In the genomic region with DNA sequence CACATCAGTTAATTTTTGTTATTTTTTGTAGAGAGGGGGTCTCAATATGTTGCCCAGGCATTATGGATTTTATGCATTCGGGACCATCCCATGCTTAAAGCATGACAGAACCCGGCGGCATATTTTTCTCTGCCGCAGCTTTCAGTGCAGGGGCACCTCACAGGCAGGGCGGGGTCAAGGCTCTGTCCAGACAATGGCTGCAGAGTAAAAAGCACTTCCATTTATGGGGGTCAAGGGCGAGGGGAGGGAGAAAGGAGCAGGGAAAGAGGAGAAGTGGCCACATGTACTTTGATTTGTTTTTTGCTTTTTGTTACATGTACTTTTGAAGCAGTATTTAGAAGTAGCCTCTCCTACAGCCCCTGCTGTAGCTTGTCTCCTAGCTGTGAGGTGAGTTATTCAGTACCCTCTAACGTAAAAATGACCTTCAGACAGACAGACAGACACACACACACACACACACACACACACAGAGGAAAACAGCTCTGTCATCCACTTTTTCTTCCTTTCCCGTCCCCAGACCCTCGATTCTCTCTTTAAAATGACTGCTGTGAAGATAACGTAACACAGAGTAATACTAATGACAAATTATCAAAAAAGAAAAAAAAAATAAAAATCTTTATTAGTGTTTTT, we compare ENCODE assay signal across 8 cellular contexts. TPM values are rescaled to one million over a fixed set of nuclear protein-coding genes. Genes with fewer than 3 reads are reported as not detected.
DNase-seq lines count a peak whose midpoint lies in the region; ATAC-seq and TF ChIP-seq lines count a peak whose summit lies in the region.

No MANE protein-coding gene starts in this region.

- ATAC-seq in naive B cell (ENCODE audit: low read depth in 2 of 2) (no peak), HG02981 (IDR thresholded peaks at IDR 0.05; ENCODE audit: unreplicated experiment) (no peak)

- no peaks in the 10 kb centered on the region for H3K9me2 ChIP-seq in Karpas-422 (replicated peaks; ENCODE audit: insufficient read depth, low read length)

- POLR2A ChIA-PET in AG04449 (lab: Yijun Ruan, JAX), result no interaction called here

- peaks cover 28% of the 10 kb centered on the region for H3K4me1 Mint-ChIP-seq in dendritic cell treated with granulocyte-macrophage colony-stimulating factor and Interleukin-4, amounts not matched to agents 40 ng/mL and 50 ng/mL, for 4 days (ENCODE audit: low read depth)
- peaks cover 26 to 35% (median 35%) of the 10 kb centered on the region in 3 donors for H3K4me1 Mint-ChIP-seq in naive B cell

- H3K4me1 ChIP-seq in Karpas-422 (ENCODE audit: low read length), result peaks cover 21% of the 10 kb centered on the region

- no peaks in the 10 kb centered on the region for H3K27me3 Mint-ChIP-seq in dendritic cell treated with granulocyte-macrophage colony-stimulating factor and Interleukin-4, amounts not matched to agents 40 ng/mL and 50 ng/mL, for 4 days
- H3K27me3 Mint-ChIP-seq in naive B cell, result no peaks in the 10 kb centered on the region

- H3K36me3 ChIP-seq in Karpas-422 (ENCODE audit: insufficient read depth, low read length), result no peaks in the 10 kb centered on the region

- H4K20me1 ChIP-seq in Karpas-422 (ENCODE audit: insufficient read depth, low read depth, low read length), result no peaks in the 10 kb centered on the region

- no peak for DNase-seq in AG04449 (ENCODE audit: low read depth, low spot score)
- DNase-seq in Karpas-422, result no peak
- DNase-seq in naive B cell, result no peak
- no peak for DNase-seq in SIG-M5 treated with dmso at 0.1 percent for 504 hours (lab: John Stamatoyannopoulos, UW; ENCODE audit: unreplicated experiment)
- DNase-seq in glomerular visceral epithelial cell (ENCODE audit: extremely low spot score), result no peak
- no peak for DNase-seq in SIG-M5 (lab: John Stamatoyannopoulos, UW)

- intact Hi-C loops in dendritic cell treated with granulocyte-macrophage colony-stimulating factor and Interleukin-4, amounts not matched to agents 40 ng/mL and 50 ng/mL, for 4 days (cut with micrococcal nuclease), result loop anchor here (10.0 kb wide), 1 partner anchor 108 kb away; the partner anchor contains the start of gene AKAP1

- H3K9me3 Mint-ChIP-seq in dendritic cell treated with granulocyte-macrophage colony-stimulating factor and Interleukin-4, amounts not matched to agents 40 ng/mL and 50 ng/mL, for 4 days, result no peaks in the 10 kb centered on the region
- no peaks in the 10 kb centered on the region for H3K9me3 Mint-ChIP-seq in naive B cell

- H3K79me2 ChIP-seq in Karpas-422 (ENCODE audit: low read length), result no peaks in the 10 kb centered on the region

- H3K9ac ChIP-seq in Karpas-422 (ENCODE audit: low read length), result no peak overlapping the region

- H3K4me3 ChIP-seq in AG04449 (ENCODE audit: low read depth, low read length) (peak overlapping the region; percentile 23; the same call in 1 of the 2 replicates), Karpas-422 (ENCODE audit: low read length) (no peak overlapping the region)

- no peaks in the 10 kb centered on the region for H3K27me3 ChIP-seq in Karpas-422 (ENCODE audit: low read length)

- H3K9me3 ChIP-seq in Karpas-422 (ENCODE audit: low read length), result no peaks in the 10 kb centered on the region

- no peak overlapping the region for H2AFZ ChIP-seq in Karpas-422 (ENCODE audit: low read length)

- H3K27ac Mint-ChIP-seq in dendritic cell treated with granulocyte-macrophage colony-stimulating factor and Interleukin-4, amounts not matched to agents 40 ng/mL and 50 ng/mL, for 4 days, result no peak overlapping the region
- peak overlapping the region in 1 of 6 donors; percentile 44 for H3K27ac Mint-ChIP-seq in naive B cell

- TF ChIP-seq CTCF in AG04449 (IDR thresholded peaks at IDR 0.05; ENCODE audit: insufficient read depth, low read length, missing control alignments), result no peak

- peak overlapping the region; percentile 87 for H3K4me2 ChIP-seq in Karpas-422 (ENCODE audit: low read depth, low read length, poor library complexity, severe bottlenecking)

- CTCF ChIA-PET in AG04449 (lab: Yijun Ruan, JAX), result interaction anchor here (0.8 to 5.4 kb wide), 3 partner anchors 10 to 15 kb away, joined by 3 to 27 read pairs (median 3); partner anchors contain the start of gene COIL

- H3K36me3 Mint-ChIP-seq in dendritic cell treated with granulocyte-macrophage colony-stimulating factor and Interleukin-4, amounts not matched to agents 40 ng/mL and 50 ng/mL, for 4 days (ENCODE audit: low read depth), result peaks cover 30% of the 10 kb centered on the region
- H3K36me3 Mint-ChIP-seq in naive B cell, result no peaks in the 10 kb centered on the region

- no peak overlapping the region for H3K27ac ChIP-seq in Karpas-422 (ENCODE audit: low read length)

- peak overlapping the region; percentile 20 for H3K4me3 Mint-ChIP-seq in dendritic cell treated with granulocyte-macrophage colony-stimulating factor and Interleukin-4, amounts not matched to agents 40 ng/mL and 50 ng/mL, for 4 days
- peak overlapping the region; percentile 35 to 98 (median 79) for H3K4me3 Mint-ChIP-seq in naive B cell

RNA-seq across cellular contexts. Expression of gene SCPEP1, which starts 0.9 kb away (rescaled TPM):
- total RNA-seq in Karpas-422 (2014; rRNA removed; shearing (Covaris generic); ENCODE audit: low replicate concordance), result 22.2 and 25.8 TPM in 2 replicates
- polyA plus RNA-seq in naive B cell (ENCODE audit: low read depth in 6 of 6), result 100 to 1,000 TPM; 134 to 305 (median 175) TPM

RNA-seq across cellular contexts. Expression of gene COIL, which starts 16.2 kb away (rescaled TPM):
- total RNA-seq in Karpas-422 (2014; rRNA removed; shearing (Covaris generic); ENCODE audit: low replicate concordance), result 14.6 and 16.4 TPM in 2 replicates
- polyA plus RNA-seq in naive B cell (ENCODE audit: low read depth in 6 of 6), result 10 to 100 TPM; 19.5 to 25.9 (median 22.5) TPM
